ENCODE assay signal across 1 cellular context in the genomic region with DNA sequence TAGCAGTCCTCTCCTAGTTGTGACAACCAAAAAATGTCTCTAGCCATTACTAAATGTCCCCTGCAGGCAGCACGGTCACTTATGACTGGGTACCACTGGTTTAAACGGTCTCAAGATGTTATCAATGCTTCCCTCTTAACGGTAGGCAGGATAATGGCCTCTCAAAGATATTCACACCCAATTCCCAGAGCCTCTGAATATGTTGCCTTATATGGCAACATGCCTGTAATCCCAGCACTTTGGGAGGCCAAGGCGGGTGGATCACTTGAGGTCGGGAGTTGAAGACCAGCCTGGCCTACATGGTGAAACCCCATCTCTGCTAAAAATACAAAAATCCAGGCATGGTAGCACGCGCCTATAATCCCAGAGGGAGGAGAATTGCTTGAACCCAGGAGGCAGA.
TF ChIP-seq lines count a peak whose summit lies in the region.

No MANE protein-coding gene starts in this region.

TF ChIP-seq in GM23338, 12 proteins besides CTCF, POLR2A, EP300 and RAD21 (continued from another document):
- TF ChIP-seq, protein P1, sequence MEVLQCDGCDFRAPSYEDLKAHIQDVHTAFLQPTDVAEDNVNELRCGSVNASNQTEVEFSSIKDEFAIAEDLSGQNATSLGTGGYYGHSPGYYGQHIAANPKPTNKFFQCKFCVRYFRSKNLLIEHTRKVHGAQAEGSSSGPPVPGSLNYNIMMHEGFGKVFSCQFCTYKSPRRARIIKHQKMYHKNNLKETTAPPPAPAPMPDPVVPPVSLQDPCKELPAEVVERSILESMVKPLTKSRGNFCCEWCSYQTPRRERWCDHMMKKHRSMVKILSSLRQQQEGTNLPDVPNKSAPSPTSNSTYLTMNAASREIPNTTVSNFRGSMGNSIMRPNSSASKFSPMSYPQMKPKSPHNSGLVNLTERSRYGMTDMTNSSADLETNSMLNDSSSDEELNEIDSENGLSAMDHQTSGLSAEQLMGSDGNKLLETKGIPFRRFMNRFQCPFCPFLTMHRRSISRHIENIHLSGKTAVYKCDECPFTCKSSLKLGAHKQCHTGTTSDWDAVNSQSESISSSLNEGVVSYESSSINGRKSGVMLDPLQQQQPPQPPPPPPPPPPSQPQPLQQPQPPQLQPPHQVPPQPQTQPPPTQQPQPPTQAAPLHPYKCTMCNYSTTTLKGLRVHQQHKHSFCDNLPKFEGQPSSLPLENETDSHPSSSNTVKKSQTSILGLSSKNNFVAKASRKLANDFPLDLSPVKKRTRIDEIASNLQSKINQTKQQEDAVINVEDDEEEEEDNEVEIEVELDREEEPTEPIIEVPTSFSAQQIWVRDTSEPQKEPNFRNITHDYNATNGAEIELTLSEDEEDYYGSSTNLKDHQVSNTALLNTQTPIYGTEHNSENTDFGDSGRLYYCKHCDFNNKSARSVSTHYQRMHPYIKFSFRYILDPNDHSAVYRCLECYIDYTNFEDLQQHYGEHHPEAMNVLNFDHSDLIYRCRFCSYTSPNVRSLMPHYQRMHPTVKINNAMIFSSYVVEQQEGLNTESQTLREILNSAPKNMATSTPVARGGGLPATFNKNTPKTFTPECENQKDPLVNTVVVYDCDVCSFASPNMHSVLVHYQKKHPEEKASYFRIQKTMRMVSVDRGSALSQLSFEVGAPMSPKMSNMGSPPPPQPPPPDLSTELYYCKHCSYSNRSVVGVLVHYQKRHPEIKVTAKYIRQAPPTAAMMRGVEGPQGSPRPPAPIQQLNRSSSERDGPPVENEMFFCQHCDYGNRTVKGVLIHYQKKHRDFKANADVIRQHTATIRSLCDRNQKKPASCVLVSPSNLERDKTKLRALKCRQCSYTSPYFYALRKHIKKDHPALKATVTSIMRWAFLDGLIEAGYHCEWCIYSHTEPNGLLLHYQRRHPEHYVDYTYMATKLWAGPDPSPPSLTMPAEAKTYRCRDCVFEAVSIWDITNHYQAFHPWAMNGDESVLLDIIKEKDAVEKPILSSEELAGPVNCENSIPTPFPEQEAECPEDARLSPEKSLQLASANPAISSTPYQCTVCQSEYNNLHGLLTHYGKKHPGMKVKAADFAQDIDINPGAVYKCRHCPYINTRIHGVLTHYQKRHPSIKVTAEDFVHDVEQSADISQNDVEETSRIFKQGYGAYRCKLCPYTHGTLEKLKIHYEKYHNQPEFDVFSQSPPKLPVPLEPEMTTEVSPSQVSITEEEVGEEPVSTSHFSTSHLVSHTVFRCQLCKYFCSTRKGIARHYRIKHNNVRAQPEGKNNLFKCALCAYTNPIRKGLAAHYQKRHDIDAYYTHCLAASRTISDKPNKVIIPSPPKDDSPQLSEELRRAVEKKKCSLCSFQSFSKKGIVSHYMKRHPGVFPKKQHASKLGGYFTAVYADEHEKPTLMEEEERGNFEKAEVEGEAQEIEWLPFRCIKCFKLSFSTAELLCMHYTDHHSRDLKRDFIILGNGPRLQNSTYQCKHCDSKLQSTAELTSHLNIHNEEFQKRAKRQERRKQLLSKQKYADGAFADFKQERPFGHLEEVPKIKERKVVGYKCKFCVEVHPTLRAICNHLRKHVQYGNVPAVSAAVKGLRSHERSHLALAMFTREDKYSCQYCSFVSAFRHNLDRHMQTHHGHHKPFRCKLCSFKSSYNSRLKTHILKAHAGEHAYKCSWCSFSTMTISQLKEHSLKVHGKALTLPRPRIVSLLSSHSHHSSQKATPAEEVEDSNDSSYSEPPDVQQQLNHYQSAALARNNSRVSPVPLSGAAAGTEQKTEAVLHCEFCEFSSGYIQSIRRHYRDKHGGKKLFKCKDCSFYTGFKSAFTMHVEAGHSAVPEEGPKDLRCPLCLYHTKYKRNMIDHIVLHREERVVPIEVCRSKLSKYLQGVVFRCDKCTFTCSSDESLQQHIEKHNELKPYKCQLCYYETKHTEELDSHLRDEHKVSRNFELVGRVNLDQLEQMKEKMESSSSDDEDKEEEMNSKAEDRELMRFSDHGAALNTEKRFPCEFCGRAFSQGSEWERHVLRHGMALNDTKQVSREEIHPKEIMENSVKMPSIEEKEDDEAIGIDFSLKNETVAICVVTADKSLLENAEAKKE (CRISPR knock-in tag; IDR thresholded peaks at IDR 0.05): no peak
- no peak for TF ChIP-seq STAT1 (IDR thresholded peaks at IDR 0.05; ENCODE audit: unreplicated experiment)
